Comparison of ENCODE assay signal across 20 cellular contexts in the genomic region with DNA sequence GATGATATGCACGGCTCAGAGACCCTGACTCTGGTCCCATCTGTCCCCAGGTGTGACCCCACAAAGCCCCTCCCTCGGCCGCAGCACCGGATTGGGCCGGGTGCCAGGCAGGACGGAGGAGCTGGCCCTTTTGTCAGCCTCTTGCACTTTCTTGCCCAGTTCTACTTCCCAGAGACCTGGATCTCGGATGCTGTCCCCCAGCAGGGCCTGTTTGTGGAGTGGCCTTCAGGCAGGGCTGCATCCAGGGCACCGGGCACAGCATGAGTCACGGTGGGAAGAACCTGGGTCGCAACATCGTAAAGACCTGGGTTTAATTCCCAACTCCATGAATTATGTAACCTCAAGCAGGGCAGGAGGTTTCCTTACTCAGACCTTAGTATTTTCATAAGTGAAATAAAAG.
"Had no signal": no experiment of that assay in that cellular context is flagged by ENCODE, and none has a peak within 500 bp of the region (broad histone marks: within the 10 kb centered on the region; RNA-seq: fewer than 3 reads in every experiment).

No MANE protein-coding gene starts in this region.

- H3K4me3 ChIP-seq: gastrocnemius medialis, prostate gland, right atrium auricular region, sigmoid colon, thoracic aorta, transverse colon, upper lobe of right lung, uterus had no signal

- H3K9me3 ChIP-seq: gastrocnemius medialis, prostate gland, right atrium auricular region, sigmoid colon, thoracic aorta, transverse colon, upper lobe of right lung, uterus had no signal

- DNase-seq: cerebellar nuclear complex; cortex of kidney; effector memory CD8-positive, alpha-beta T cell; erythroblast; foreskin fibroblast; gastrocnemius medialis; head of caudate nucleus; naive B cell; sigmoid colon; stimulated activated naive B cell treated with anti-CD40 and anti-IgM and Interleukin-4, amounts not matched to agents 10 μg/mL and 1 μg/mL and 100 μg/mL, for 72 hours; transverse colon; upper lobe of right lung; uterus had no signal

- ATAC-seq: effector memory CD8-positive, alpha-beta T cell; gastrocnemius medialis; left lobe of liver; natural killer cell treated with Interleukin-12 subunit alpha and Interleukin-12 subunit beta and Interleukin-15 and Interleukin-18, amount 100 ng/mL, for 72 hours; stimulated activated naive B cell treated with anti-CD40 and anti-IgM and Interleukin-4, amounts not matched to agents 10 μg/mL and 1 μg/mL and 100 μg/mL, for 72 hours; upper lobe of right lung had no signal

- H3K27me3 ChIP-seq: gastrocnemius medialis, right atrium auricular region, sigmoid colon, transverse colon, upper lobe of right lung, uterus had no signal

- H3K27ac ChIP-seq: gastrocnemius medialis, prostate gland, right atrium auricular region, sigmoid colon, thoracic aorta, transverse colon, upper lobe of right lung, uterus had no signal

- H3K4me1 ChIP-seq: gastrocnemius medialis, prostate gland had no signal

- H3K36me3 ChIP-seq: gastrocnemius medialis, prostate gland, right atrium auricular region, transverse colon, upper lobe of right lung, uterus had no signal

- FAIRE-seq: endometrium, keratinocyte had no signal
